10 cellular contexts compared by ENCODE assay signal in genomic region chr19:10593820-10594637, GRCh38. TPM values are rescaled to one million over a fixed set of nuclear protein-coding genes. Genes with fewer than 3 reads are reported as not detected.
DNase-seq lines count a peak whose midpoint lies in the region; ATAC-seq, FAIRE-seq and TF ChIP-seq lines count a peak whose summit lies in the region.
"Had no signal": no experiment of that assay in that cellular context is flagged by ENCODE, and none has a peak within 500 bp of the region (broad histone marks: within the 10 kb centered on the region; RNA-seq: fewer than 3 reads in every experiment).

No MANE protein-coding gene starts in this region.

- DNase-seq in GM19240 (ENCODE audit: insufficient read length, low spot score) (peak; percentile 47), SK-MEL-5 (ENCODE audit: low read depth, low spot score) (peak; percentile 84), right atrium auricular region (ENCODE audit: low spot score) (peak; percentile 59), H54 (ENCODE audit: insufficient read length, low spot score) (no peak), D721Med (ENCODE audit: insufficient read length, low spot score) (no peak)
- peak; percentile 35 for DNase-seq in stimulated activated naive B cell treated with anti-CD40 and anti-IgM and Interleukin-4, amounts not matched to agents 10 μg/mL and 1 μg/mL and 100 μg/mL, for 72 hours
- no peak for DNase-seq in effector CD8-positive, alpha-beta T cell (lab: John Stamatoyannopoulos, UW)
- DNase-seq in CD8-positive, alpha-beta memory T cell = no peak

- no peak for TF ChIP-seq CTCF in right atrium auricular region (IDR thresholded peaks at IDR 0.05)
- no peak for TF ChIP-seq CTCF in D721Med (IDR thresholded peaks at IDR 0.05; ENCODE audit: insufficient read depth, missing control alignments)

- ATAC-seq in stimulated activated naive B cell treated with anti-CD40 and anti-IgM and Interleukin-4, amounts not matched to agents 10 μg/mL and 1 μg/mL and 100 μg/mL, for 72 hours (replicated peaks) = peak; percentile 73 to 81

- peak overlapping the region; percentile 61 to 62 for H3K4me3 Mint-ChIP-seq in stimulated activated naive B cell treated with anti-CD40 and anti-IgM and Interleukin-4, amounts not matched to agents 10 μg/mL and 1 μg/mL and 100 μg/mL, for 72 hours
- peak overlapping the region in 1 of 7 donors; percentile 42 for H3K4me3 Mint-ChIP-seq in CD8-positive, alpha-beta memory T cell

- CTCF ChIA-PET in CD8-positive, alpha-beta memory T cell (lab: Charles Lee) = interaction anchor here (3.6 to 5.9 kb wide), 3 partner anchors 13 to 50 kb away, joined by 17 to 33 read pairs (median 31); no protein-coding TSS in a partner anchor

- H3K4me1 ChIP-seq in right atrium auricular region = peaks cover 0 to 14% of the 10 kb centered on the region in 2 donors
- H3K4me1 ChIP-seq in CD8-positive, alpha-beta memory T cell (ENCODE audit: insufficient read depth, low read length) = peaks cover 16% of the 10 kb centered on the region

- no peak for TF ChIP-seq POLR2A in H54 (IDR thresholded peaks at IDR 0.05; ENCODE audit: low read depth, low read length)

- no peaks in the 10 kb centered on the region for H3K36me3 ChIP-seq in right atrium auricular region
- H3K36me3 ChIP-seq in CD8-positive, alpha-beta memory T cell (ENCODE audit: insufficient read depth, low read length) = no peaks in the 10 kb centered on the region

- FAIRE-seq in H54 (lab: Jason Lieb, UNC) = no peak
- FAIRE-seq in D721Med (lab: Jason Lieb, UNC) = no peak

- peaks cover 0 to 2% of the 10 kb centered on the region in 2 donors for H3K36me3 Mint-ChIP-seq in stimulated activated naive B cell treated with anti-CD40 and anti-IgM and Interleukin-4, amounts not matched to agents 10 μg/mL and 1 μg/mL and 100 μg/mL, for 72 hours
- no peaks in the 10 kb centered on the region for H3K36me3 Mint-ChIP-seq in CD8-positive, alpha-beta memory T cell

- no peaks in the 10 kb centered on the region for H3K27me3 Mint-ChIP-seq in stimulated activated naive B cell treated with anti-CD40 and anti-IgM and Interleukin-4, amounts not matched to agents 10 μg/mL and 1 μg/mL and 100 μg/mL, for 72 hours
- no peaks in the 10 kb centered on the region for H3K27me3 Mint-ChIP-seq in CD8-positive, alpha-beta memory T cell

- no peaks in the 10 kb centered on the region for H3K9me3 ChIP-seq in right atrium auricular region
- no peaks in the 10 kb centered on the region for H3K9me3 ChIP-seq in CD8-positive, alpha-beta memory T cell (ENCODE audit: low read length)

- H3K27me3 ChIP-seq in right atrium auricular region = no peaks in the 10 kb centered on the region
- H3K27me3 ChIP-seq in CD8-positive, alpha-beta memory T cell (ENCODE audit: insufficient read depth, low read length, poor library complexity, severe bottlenecking) = no peaks in the 10 kb centered on the region

- POLR2A ChIA-PET in CD8-positive, alpha-beta memory T cell (lab: Charles Lee) = no interaction called here

- no peak overlapping the region for H3K4me3 ChIP-seq in right atrium auricular region
- no peak overlapping the region for H3K4me3 ChIP-seq in CD8-positive, alpha-beta memory T cell (ENCODE audit: low read length)

- no peak overlapping the region for H3K27ac ChIP-seq in right atrium auricular region
- H3K27ac ChIP-seq in CD8-positive, alpha-beta memory T cell (ENCODE audit: low read depth, low read length) = no peak overlapping the region

- peaks cover 19 to 47% of the 10 kb centered on the region in 2 donors for H3K4me1 Mint-ChIP-seq in stimulated activated naive B cell treated with anti-CD40 and anti-IgM and Interleukin-4, amounts not matched to agents 10 μg/mL and 1 μg/mL and 100 μg/mL, for 72 hours
- H3K4me1 Mint-ChIP-seq in CD8-positive, alpha-beta memory T cell = peaks cover 24 to 26% (median 25%) of the 10 kb centered on the region in 3 donors

- no peaks in the 10 kb centered on the region for H3K9me3 Mint-ChIP-seq in stimulated activated naive B cell treated with anti-CD40 and anti-IgM and Interleukin-4, amounts not matched to agents 10 μg/mL and 1 μg/mL and 100 μg/mL, for 72 hours
- no peaks in the 10 kb centered on the region for H3K9me3 Mint-ChIP-seq in CD8-positive, alpha-beta memory T cell

- in situ Hi-C loops in SK-MEL-5 (cut with HindIII; ENCODE audit: low pct_unique_long_range_greater_than_20kb, low sequenced_read_pairs) = no loop called here

- peak overlapping the region; percentile 81 for H3K27ac Mint-ChIP-seq in stimulated activated naive B cell treated with anti-CD40 and anti-IgM and Interleukin-4, amounts not matched to agents 10 μg/mL and 1 μg/mL and 100 μg/mL, for 72 hours
- peak overlapping the region in 1 of 8 donors; percentile 68 for H3K27ac Mint-ChIP-seq in CD8-positive, alpha-beta memory T cell

RNA-seq across cellular contexts. Expression of gene AP1M2, which starts 6.9 kb away (rescaled TPM):
- total RNA-seq in SK-MEL-5 (2014; rRNA removed; shearing (Covaris generic)) = not detected in 2 replicates
- not detected in 2 replicates for polyA plus RNA-seq in SK-MEL-5 (2015; cell fraction: cytosol; rRNA removed)
- polyA plus RNA-seq in SK-MEL-5 (2015; cell fraction: nucleus; rRNA removed) = not detected in 2 replicates
- total RNA-seq in right atrium auricular region = 1 to 10 TPM in 1 of 2 donors, not detected in 1; 4.8 TPM
- total RNA-seq in CD8-positive, alpha-beta memory T cell = not detected
- polyA plus RNA-seq in CD8-positive, alpha-beta memory T cell = not detected
- total RNA-seq: pulmonary artery endothelial cell; T-helper 2 cell treated with Interferon-gamma antibody and Interleukin-4, amounts not matched to agents 100 ng/mL and 5 ng/mL, for 36 hours had no signal

RNA-seq across cellular contexts. Expression of gene CDKN2D, which starts 25.2 kb away (rescaled TPM):
- total RNA-seq in SK-MEL-5 (2014; rRNA removed; shearing (Covaris generic)) = 2.3 and 2.9 TPM in 2 replicates
- polyA plus RNA-seq in SK-MEL-5 (2015; cell fraction: cytosol; rRNA removed) = 8.6 and 10.3 TPM in 2 replicates
- polyA plus RNA-seq in SK-MEL-5 (2015; cell fraction: nucleus; rRNA removed) = 2.8 and 3.7 TPM in 2 replicates
- total RNA-seq in right atrium auricular region = 1 to 10 TPM; 4.4 to 4.6 TPM
- 10 to 100 TPM; 22.2 to 23.1 TPM for total RNA-seq in CD8-positive, alpha-beta memory T cell
- 176 TPM for polyA plus RNA-seq in CD8-positive, alpha-beta memory T cell

RNA-seq across cellular contexts. Expression of gene KRI1, which starts 28.2 kb away (rescaled TPM):
- total RNA-seq in SK-MEL-5 (2014; rRNA removed; shearing (Covaris generic)) = 7.9 and 9.3 TPM in 2 replicates
- polyA plus RNA-seq in SK-MEL-5 (2015; cell fraction: cytosol; rRNA removed) = 15.2 and 16.3 TPM in 2 replicates
- polyA plus RNA-seq in SK-MEL-5 (2015; cell fraction: nucleus; rRNA removed) = 35.8 and 42.6 TPM in 2 replicates
- total RNA-seq in right atrium auricular region = 10 to 100 TPM in 1 of 2 donors, 1 to 10 TPM in 1; 9.6 to 10.3 TPM
- total RNA-seq in CD8-positive, alpha-beta memory T cell = 10 to 100 TPM; 61.6 to 64.5 TPM
- 45.7 TPM for polyA plus RNA-seq in CD8-positive, alpha-beta memory T cell

RNA-seq across cellular contexts. Expression of gene SLC44A2, which starts 31.3 kb away (rescaled TPM):
- total RNA-seq in SK-MEL-5 (2014; rRNA removed; shearing (Covaris generic)) = 3.1 and 3.2 TPM in 2 replicates
- polyA plus RNA-seq in SK-MEL-5 (2015; cell fraction: cytosol; rRNA removed) = 13.3 and 17.4 TPM in 2 replicates
- polyA plus RNA-seq in SK-MEL-5 (2015; cell fraction: nucleus; rRNA removed) = 7.1 and 20.5 TPM in 2 replicates
- total RNA-seq in right atrium auricular region = 10 to 100 TPM; 91.3 to 96.2 TPM
- total RNA-seq in CD8-positive, alpha-beta memory T cell = 10 to 100 TPM; 70.5 to 88.2 TPM
- polyA plus RNA-seq in CD8-positive, alpha-beta memory T cell = 285 TPM

RNA-seq across cellular contexts. Expression of gene ATG4D, which starts 50.3 kb away (rescaled TPM):
- total RNA-seq in SK-MEL-5 (2014; rRNA removed; shearing (Covaris generic)) = 35.2 and 37.1 TPM in 2 replicates
- 51.8 and 77.7 TPM in 2 replicates for polyA plus RNA-seq in SK-MEL-5 (2015; cell fraction: cytosol; rRNA removed)
- 55.9 and 59.6 TPM in 2 replicates for polyA plus RNA-seq in SK-MEL-5 (2015; cell fraction: nucleus; rRNA removed)
- total RNA-seq in right atrium auricular region = 10 to 100 TPM; 47.1 to 61.2 TPM
- total RNA-seq in CD8-positive, alpha-beta memory T cell = 10 to 100 TPM; 44.4 to 45.1 TPM
- polyA plus RNA-seq in CD8-positive, alpha-beta memory T cell = 28.9 TPM

Comparison
In these comparisons a context has a peak if more than half of its experiments do, and no peak if none do; other contexts are left out.
1. DNase-seq: peak in GM19240 (single experiment), SK-MEL-5 (single experiment), right atrium auricular region (single experiment) and stimulated activated naive B cell treated with anti-CD40 and anti-IgM and Interleukin-4, amounts not matched to agents 10 μg/mL and 1 μg/mL and 100 μg/mL, for 72 hours (single experiment); none in H54 (single experiment), effector CD8-positive, alpha-beta T cell (single experiment), D721Med (single experiment) and CD8-positive, alpha-beta memory T cell (0 of 5).